ENCODE assay signal across 8 cellular contexts in genomic region chr5:134411228-134411545, GRCh38. TPM values are rescaled to one million over a fixed set of nuclear protein-coding genes. Genes with fewer than 3 reads are reported as not detected.
DNase-seq lines count a peak whose midpoint lies in the region; ATAC-seq and TF ChIP-seq lines count a peak whose summit lies in the region.

No MANE protein-coding gene starts in this region.

- peaks cover 36 to 47% of the 10 kb centered on the region in 2 donors for H3K4me1 ChIP-seq in duodenal mucosa (ENCODE audit: control insufficient read depth in 1 of 2, insufficient read depth in 2 of 2, low read length in 2 of 2)

- ATAC-seq in GM19395 (IDR thresholded peaks at IDR 0.05; ENCODE audit: unreplicated experiment), result no peak

- DNase-seq in BJ (ENCODE audit: low read depth), result no peak
- no peak for DNase-seq in posterior vena cava (ENCODE audit: low spot score)
- no peak for DNase-seq in NCI-H2196 treated with DMSO at 0.1 percent for 48 hours (lab: John Stamatoyannopoulos, UW; ENCODE audit: unreplicated experiment)
- DNase-seq in midbrain (lab: John Stamatoyannopoulos, UW), result no peak

- H3K4me3 Mint-ChIP-seq in nephron, result peak overlapping the region; percentile 96 to 97 (median 96)

- H3K9me3 ChIP-seq in KOPT-K1 (ENCODE audit: insufficient read depth, low read length, poor library complexity, severe bottlenecking), result no peaks in the 10 kb centered on the region
- no peaks in the 10 kb centered on the region for H3K9me3 ChIP-seq in duodenal mucosa (ENCODE audit: control insufficient read depth in 1 of 2, low read length in 2 of 2)

- H3K4me3 ChIP-seq in BJ (ENCODE audit: low read depth, low read length) (peak overlapping the region; percentile 93), duodenal mucosa (ENCODE audit: low read depth in 1 of 2, low read length in 2 of 2) (peak overlapping the region; percentile 83 to 93)

- H3K36me3 ChIP-seq in BJ (ENCODE audit: control insufficient read depth, insufficient read depth, low read length) (no peaks in the 10 kb centered on the region), KOPT-K1 (ENCODE audit: insufficient read depth, low read length) (peaks cover 32% of the 10 kb centered on the region), duodenal mucosa (ENCODE audit: control insufficient read depth in 1 of 2, insufficient read depth in 2 of 2, low read length in 2 of 2) (peaks cover 6 to 13% of the 10 kb centered on the region in 2 donors)

- H3K27ac Mint-ChIP-seq in nephron, result peak overlapping the region; percentile 37 to 78 (median 56)

- peak overlapping the region; percentile 88 to 97 for H3K9ac ChIP-seq in duodenal mucosa (ENCODE audit: low read depth in 1 of 2, low read length in 2 of 2)

- H3K4me1 Mint-ChIP-seq in nephron, result peaks cover 17% of the 10 kb centered on the region

- no peaks in the 10 kb centered on the region for H3K9me3 Mint-ChIP-seq in nephron

- H3K36me3 Mint-ChIP-seq in nephron (ENCODE audit: low read depth), result peaks cover 9% of the 10 kb centered on the region

- H3K27ac ChIP-seq in KOPT-K1 (ENCODE audit: low read depth, low read length, poor library complexity, severe bottlenecking) (peak overlapping the region; percentile 74), duodenal mucosa (ENCODE audit: low read depth, low read length) (no peak overlapping the region)

- H3K27me3 ChIP-seq in BJ (ENCODE audit: control insufficient read depth, insufficient read depth, low read length) (no peaks in the 10 kb centered on the region), duodenal mucosa (ENCODE audit: control insufficient read depth in 1 of 2, insufficient read depth in 2 of 2, low read length in 2 of 2) (no peaks in the 10 kb centered on the region)

- POLR2A ChIA-PET in BJ (lab: Charles Lee), result no interaction called here

- no peaks in the 10 kb centered on the region for H3K27me3 Mint-ChIP-seq in nephron (ENCODE audit: low read depth)

- no peak for TF ChIP-seq CTCF in BJ (IDR thresholded peaks at IDR 0.05; ENCODE audit: insufficient read depth, low read depth, low read length)
- TF ChIP-seq CTCF in nephron (IDR thresholded peaks at IDR 0.05; ENCODE audit: unreplicated experiment in 3 of 3), result no peak

- intact Hi-C loops in posterior vena cava (cut with DNase I), result loop anchor here (5.0 to 10.0 kb wide), 5 partner anchors 56 to 171 kb away; partner anchors contain the start of gene JADE2 (in 2 of the 2)

- CTCF ChIA-PET in BJ (lab: Yijun Ruan, JAX), result interaction anchor here (0.6 to 4.6 kb wide), 29 partner anchors 11 to 176 kb away, joined by 3 to 28 read pairs (median 4); partner anchors contain the start of gene UBE2B

RNA-seq across cellular contexts. Expression of gene CDKN2AIPNL, which starts 0.5 kb away (rescaled TPM):
- polyA plus RNA-seq in BJ (2011; rRNA removed), result 10.5 and 18.9 TPM in 2 replicates
- polyA minus RNA-seq in BJ (2011; rRNA and poly(A)+ RNA removed), result 2.5 and 4.3 TPM in 2 replicates
- total RNA-seq in posterior vena cava, result 10 to 100 TPM; 18.8 to 19.4 TPM

RNA-seq across cellular contexts. Expression of gene UBE2B, which starts 39.8 kb away (rescaled TPM):
- 17.6 and 45.2 TPM in 2 replicates for polyA plus RNA-seq in BJ (2011; rRNA removed)
- polyA minus RNA-seq in BJ (2011; rRNA and poly(A)+ RNA removed), result 12.4 and 16.3 TPM in 2 replicates
- 10 to 100 TPM; 78.7 to 93.5 TPM for total RNA-seq in posterior vena cava

RNA-seq across cellular contexts. Expression of gene CDKL3, which starts 44.2 kb away (rescaled TPM):
- 1.4 and 2.2 TPM in 2 replicates for polyA plus RNA-seq in BJ (2011; rRNA removed)
- not detected in 2 replicates for polyA minus RNA-seq in BJ (2011; rRNA and poly(A)+ RNA removed)
- total RNA-seq in posterior vena cava, result 1 to 10 TPM; 4.3 to 5.1 TPM
